8 cellular contexts compared by ENCODE assay signal in the genomic region with DNA sequence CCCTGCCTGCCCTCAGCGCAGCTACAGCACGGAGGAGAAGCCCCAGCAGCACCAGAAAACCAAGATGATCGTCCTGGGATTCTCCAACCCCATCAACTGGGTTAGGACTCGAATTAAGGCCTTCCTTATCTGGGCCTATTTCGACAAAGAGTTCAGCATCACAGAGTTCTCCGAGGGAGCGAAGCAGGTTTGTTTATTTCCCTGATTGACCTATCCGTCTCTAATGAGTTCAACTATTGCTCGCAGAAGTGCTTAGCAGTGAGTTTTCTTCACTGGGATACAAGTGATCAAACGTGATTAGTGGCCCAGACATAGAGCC. TPM values are rescaled to one million over a fixed set of nuclear protein-coding genes. Genes with fewer than 3 reads are reported as not detected.
DNase-seq lines count a peak whose midpoint lies in the region; ATAC-seq and TF ChIP-seq lines count a peak whose summit lies in the region.

No MANE protein-coding gene starts in this region.

- no peak for ATAC-seq in activated CD4-positive, alpha-beta T cell treated with anti-CD3 and anti-CD28 coated beads for 36 hours
- ATAC-seq in GM18519 (IDR thresholded peaks at IDR 0.05; ENCODE audit: low FRiP score, unreplicated experiment) (no peak), HG02763 (IDR thresholded peaks at IDR 0.05; ENCODE audit: unreplicated experiment) (no peak)

- no peaks in the 10 kb centered on the region for H3K27me3 ChIP-seq in WERI-Rb-1 (ENCODE audit: insufficient read depth, low read depth, severe bottlenecking)
- H3K27me3 ChIP-seq in stomach, result no peaks in the 10 kb centered on the region

- peaks cover 40% of the 10 kb centered on the region for H3K36me3 ChIP-seq in WERI-Rb-1
- peaks cover 6 to 34% (median 27%) of the 10 kb centered on the region in 4 donors for H3K36me3 ChIP-seq in stomach

- peak overlapping the region; percentile 95 for H3K27ac Mint-ChIP-seq in activated CD4-positive, alpha-beta T cell treated with anti-CD3 and anti-CD28 coated beads for 36 hours

- WGBS in stomach, 5 donors, result 0 to 1% (median 1%) methylated on average over 8 to 10 of the region's 10 CpGs

- no peak for TF ChIP-seq EP300 in stomach (IDR thresholded peaks at IDR 0.05)

- H3K4me3 ChIP-seq in WERI-Rb-1 (ENCODE audit: low read depth, low read length) (peak overlapping the region; percentile 94), iPS-11a (ENCODE audit: low read depth, low read length) (peak overlapping the region; percentile 98), stomach (peak overlapping the region; percentile 81 to 97 (median 94))

- no peaks in the 10 kb centered on the region for H3K27me3 Mint-ChIP-seq in activated CD4-positive, alpha-beta T cell treated with anti-CD3 and anti-CD28 coated beads for 36 hours

- DNase-seq in activated CD4-positive, alpha-beta T cell treated with anti-CD3 and anti-CD28 coated beads for 36 hours, result no peak
- no peak for DNase-seq in activated CD4-positive, alpha-beta T cell treated with anti-CD3 and anti-CD28 coated beads, Interleukin-2, amount 50 U/mL, for 48 hours
- DNase-seq in WERI-Rb-1 (no peak), stomach (no peak), SW480 (ENCODE audit: low spot score) (no peak)

- peaks cover 23 to 71% (median 50%) of the 10 kb centered on the region in 4 donors for H3K4me1 ChIP-seq in stomach

- no peak for TF ChIP-seq CTCF in WERI-Rb-1 (IDR thresholded peaks at IDR 0.05; ENCODE audit: low read depth, low read length)
- no peak for TF ChIP-seq CTCF in stomach (IDR thresholded peaks at IDR 0.05)

- CTCF ChIA-PET in activated CD4-positive, alpha-beta T cell treated with anti-CD3 and anti-CD28 coated beads for 36 hours (lab: Charles Lee), result no interaction called here

- H3K36me3 Mint-ChIP-seq in activated CD4-positive, alpha-beta T cell treated with anti-CD3 and anti-CD28 coated beads for 36 hours (ENCODE audit: low read depth), result peaks cover 24% of the 10 kb centered on the region

- H3K9me3 ChIP-seq in WERI-Rb-1 (ENCODE audit: severe bottlenecking) (no peaks in the 10 kb centered on the region), stomach (no peaks in the 10 kb centered on the region)

- intact Hi-C loops in activated CD4-positive, alpha-beta T cell treated with anti-CD3 and anti-CD28 coated beads for 36 hours (cut with DNase I, micrococcal nuclease), result loop anchor here in 1 of 2 experiments (5.0 to 10.0 kb wide), 2 partner anchors 909 to 1006 kb away; partner anchors contain the start of genes CLK1 and ORC2
- intact Hi-C loops in stomach (cut with DNase I; ENCODE audit: low total_unique reads), result no loop called here

- peak overlapping the region; percentile 99 for H3K27ac ChIP-seq in WERI-Rb-1
- H3K27ac ChIP-seq in stomach, result peak overlapping the region; percentile 84 to 97 (median 89)

- H3K9me3 Mint-ChIP-seq in activated CD4-positive, alpha-beta T cell treated with anti-CD3 and anti-CD28 coated beads for 36 hours (ENCODE audit: low read depth), result no peaks in the 10 kb centered on the region

- POLR2A ChIA-PET in activated CD4-positive, alpha-beta T cell treated with anti-CD3 and anti-CD28 coated beads for 36 hours (lab: Charles Lee), result no interaction called here

- peak overlapping the region; percentile 99 for H3K4me3 Mint-ChIP-seq in activated CD4-positive, alpha-beta T cell treated with anti-CD3 and anti-CD28 coated beads for 36 hours

- no peak for TF ChIP-seq POLR2A in stomach (IDR thresholded peaks at IDR 0.05)

- H3K4me1 Mint-ChIP-seq in activated CD4-positive, alpha-beta T cell treated with anti-CD3 and anti-CD28 coated beads for 36 hours, result peaks cover 49% of the 10 kb centered on the region

RNA-seq across cellular contexts. Expression of gene MAIP1, which starts 0.6 kb away (rescaled TPM):
- total RNA-seq in activated CD4-positive, alpha-beta T cell treated with anti-CD3 and anti-CD28 coated beads for 36 hours, result 10 to 100 TPM; 26.1 to 27.5 TPM
- 10 to 100 TPM in 3 of 5 donors, 1 to 10 TPM in 1, not detected in 1; 7.0 to 30.4 (median 25.3) TPM for total RNA-seq in stomach
- 10 to 100 TPM; 11.4 to 22.9 (median 19.6) TPM for polyA plus RNA-seq in stomach

RNA-seq across cellular contexts. Expression of gene TYW5, which starts 0.7 kb away (rescaled TPM):
- 10 to 100 TPM in 1 of 2 experiments, 1 to 10 TPM in 1; 9.6 to 10.1 TPM for total RNA-seq in activated CD4-positive, alpha-beta T cell treated with anti-CD3 and anti-CD28 coated beads for 36 hours
- total RNA-seq in stomach, result 10 to 100 TPM in 2 of 5 donors, 1 to 10 TPM in 3; 1.2 to 25.3 (median 4.9) TPM
- polyA plus RNA-seq in stomach, result 1 to 10 TPM; 2.8 to 3.2 (median 3.2) TPM

RNA-seq across cellular contexts. Expression of gene C2orf69, which starts 44.9 kb away (rescaled TPM):
- 10 to 100 TPM; 12.4 to 15.3 TPM for total RNA-seq in activated CD4-positive, alpha-beta T cell treated with anti-CD3 and anti-CD28 coated beads for 36 hours
- 10 to 100 TPM in 3 of 5 donors, 1 to 10 TPM in 2; 2.0 to 29.8 (median 15.4) TPM for total RNA-seq in stomach
- polyA plus RNA-seq in stomach, result 1 to 10 TPM; 3.9 to 9.5 (median 5.1) TPM
